ENCODE assay signal across 21 cellular contexts in genomic region chr2:238334885-238335284, GRCh38.
"Had no signal": no experiment of that assay in that cellular context is flagged by ENCODE, and none has a peak within 500 bp of the region (broad histone marks: within the 10 kb centered on the region; RNA-seq: fewer than 3 reads in every experiment).

No MANE protein-coding gene starts in this region.

- H2AFZ ChIP-seq: hepatocyte had no signal

- H3K4me3 ChIP-seq: coronary artery, dorsolateral prefrontal cortex, esophagus muscularis mucosa, gastroesophageal sphincter, hepatocyte, left lung, lower lobe of right lung, mucosa of descending colon had no signal

- H3K9me3 ChIP-seq: esophagus muscularis mucosa, gastroesophageal sphincter, left lung, lower lobe of right lung, mucosa of descending colon had no signal

- H3K27me3 ChIP-seq: dorsolateral prefrontal cortex, esophagus muscularis mucosa, foreskin keratinocyte, gastroesophageal sphincter, hepatocyte, left lung had no signal

- H3K4me1 ChIP-seq: foreskin keratinocyte, gastroesophageal sphincter, left lung, lower lobe of right lung had no signal

- H3K4me2 ChIP-seq: hepatocyte had no signal

- FAIRE-seq: colon, endothelial cell of umbilical vein, frontal cortex, islet of Langerhans, keratinocyte had no signal

- DNase-seq: dermis blood vessel endothelial cell; dorsolateral prefrontal cortex; effector CD4-positive, alpha-beta T cell; effector memory CD4-positive, alpha-beta T cell; foreskin keratinocyte; glutamatergic neuron; left cardiac atrium; left lung; left ventricle myocardium superior; lower lobe of right lung; mesenchymal stem cell; mucosa of descending colon had no signal

- H3K27ac ChIP-seq: coronary artery, dorsolateral prefrontal cortex, esophagus muscularis mucosa, foreskin keratinocyte, gastroesophageal sphincter, hepatocyte, left lung, lower lobe of right lung had no signal

- H3K79me2 ChIP-seq: hepatocyte had no signal
